Comparison of ENCODE assay signal across 14 cellular contexts in the genomic region with DNA sequence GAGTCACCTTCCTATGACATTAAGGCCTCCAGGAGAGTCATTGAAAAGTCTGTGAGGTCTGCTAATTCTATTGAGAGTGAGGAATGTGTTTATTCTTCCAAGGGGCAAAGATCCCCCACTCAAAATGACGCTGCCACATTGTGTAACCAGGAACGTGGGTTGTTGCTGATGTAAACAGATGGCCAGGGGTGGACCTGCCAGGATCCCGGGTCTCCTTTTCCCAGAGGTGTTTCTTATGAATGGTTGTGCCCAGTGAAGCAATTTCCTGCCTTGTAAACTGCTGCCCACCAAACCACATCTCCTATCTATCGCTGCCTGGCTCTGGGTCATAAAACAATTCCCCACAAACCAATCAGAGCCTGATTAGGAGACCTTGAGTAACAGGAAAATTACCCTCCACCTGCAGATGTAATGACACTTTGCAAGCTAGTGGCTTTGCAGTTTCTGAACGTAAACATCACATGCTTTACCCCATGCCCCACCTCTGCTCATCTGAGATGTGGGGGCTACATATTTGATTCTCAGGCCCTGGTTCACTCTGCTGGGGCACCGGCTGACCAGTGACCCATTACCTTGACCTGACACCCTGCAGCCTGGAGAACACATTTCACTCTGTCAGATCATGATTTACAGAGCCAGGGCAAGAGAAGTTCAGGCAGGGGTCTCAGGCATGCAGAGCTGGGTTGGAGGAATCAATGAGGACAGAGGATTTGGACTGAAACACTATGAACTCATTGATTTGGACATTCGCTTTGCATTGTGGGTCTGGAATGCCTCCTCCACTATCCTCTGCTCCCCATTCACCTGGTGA. TPM values are rescaled to one million over a fixed set of nuclear protein-coding genes. Genes with fewer than 3 reads are reported as not detected.
A peak's percentile ranks its signal among the peaks of the same experiment; 100 is the strongest.
DNase-seq lines count a peak whose midpoint lies in the region; ATAC-seq and TF ChIP-seq lines count a peak whose summit lies in the region.
"Had no signal": no experiment of that assay in that cellular context is flagged by ENCODE, and none has a peak within 500 bp of the region (broad histone marks: within the 10 kb centered on the region; RNA-seq: fewer than 3 reads in every experiment).

No MANE protein-coding gene starts in this region.

- no peak overlapping the region for H3K27ac ChIP-seq in gastrocnemius medialis
- H3K27ac ChIP-seq: left ventricle myocardium inferior had no signal

- peaks cover 0 to 13% (median 0%) of the 10 kb centered on the region in 3 donors for H3K27me3 ChIP-seq in gastrocnemius medialis

- H3K4me1 ChIP-seq in gastrocnemius medialis: no peaks in the 10 kb centered on the region
- H3K4me1 ChIP-seq: left ventricle myocardium inferior had no signal

- H3K36me3 ChIP-seq in gastrocnemius medialis: no peaks in the 10 kb centered on the region
- H3K36me3 ChIP-seq: left ventricle myocardium inferior had no signal

- TF ChIP-seq CTCF in fibroblast of mammary gland (conservative IDR thresholded peaks at IDR 0.05; ENCODE audit: control insufficient read depth, insufficient read depth, low read depth, low read length) (no peak), gastrocnemius medialis (IDR thresholded peaks at IDR 0.05 in 4 of 5, conservative IDR thresholded peaks at IDR 0.05 in 1 of 5) (no peak)

- DNase-seq in H4 (ENCODE audit: low spot score) (peak; percentile 52), NCI-H226 (peak; percentile 43), fibroblast of mammary gland (ENCODE audit: low read depth) (peak; percentile 25), renal cortical epithelial cell (ENCODE audit: low read depth) (peak; percentile 99), NCI-H2227 (lab: John Stamatoyannopoulos, UW; ENCODE audit: unreplicated experiment) (no peak), gastrocnemius medialis (no peak), left ventricle myocardium superior (no peak)
- DNase-seq: activated CD4-positive, CD25-positive, alpha-beta regulatory T cell treated with anti-CD3 and anti-CD28 coated beads, Interleukin-2, amount 50 U/mL, for 72 hours; HCEC 1CT; left ventricle myocardium inferior; NCI-H2171 treated with DMSO at 0.1 percent for 48 hours; stimulated activated naive CD4-positive, alpha-beta T cell treated with Interleukin-2 at 50 U/mL for 16 hours; T-cell had no signal

- H3K4me3 ChIP-seq in fibroblast of mammary gland (ENCODE audit: control insufficient read depth, low read depth, low read length): no peak overlapping the region
- no peak overlapping the region for H3K4me3 ChIP-seq in gastrocnemius medialis
- H3K4me3 ChIP-seq: left ventricle myocardium inferior had no signal

- in situ Hi-C loops in gastrocnemius medialis (cut with MboI; ENCODE audit: low sequenced_read_pairs in 4 of 4): no loop called here

- intact Hi-C loops in gastrocnemius medialis (cut with DNase I; ENCODE audit: low total_unique reads): no loop called here
- intact Hi-C loops in left ventricle myocardium superior (cut with micrococcal nuclease): no loop called here

- no peaks in the 10 kb centered on the region for H3K9me3 ChIP-seq in gastrocnemius medialis
- H3K9me3 ChIP-seq: left ventricle myocardium inferior had no signal

- ATAC-seq in gastrocnemius medialis (no peak), left ventricle myocardium superior (no peak)
- ATAC-seq: Panc1, T-cell had no signal

- TF ChIP-seq POLR2A in gastrocnemius medialis (IDR thresholded peaks at IDR 0.05): no peak

RNA-seq across cellular contexts. Expression of a gene that starts 33.1 kb away (rescaled TPM):
- total RNA-seq in H4 (2014; rRNA removed; shearing (Covaris generic)): 14.4 and 24.4 TPM in 2 replicates
- total RNA-seq in renal cortical epithelial cell (48.5 and 64.4 TPM in 2 replicates), gastrocnemius medialis (10 to 100 TPM; 13.1 to 16.9 (median 14.7) TPM), left ventricle myocardium superior (14.6 TPM)

Comparison
In these comparisons a context has a peak if more than half of its experiments do, and no peak if none do; other contexts are left out.
1. DNase-seq: peak in H4 (single experiment), NCI-H226 (single experiment), fibroblast of mammary gland (single experiment) and renal cortical epithelial cell (single experiment); none in NCI-H2227 (single experiment), gastrocnemius medialis (0 of 2) and left ventricle myocardium superior (single experiment).